In the genomic region with DNA sequence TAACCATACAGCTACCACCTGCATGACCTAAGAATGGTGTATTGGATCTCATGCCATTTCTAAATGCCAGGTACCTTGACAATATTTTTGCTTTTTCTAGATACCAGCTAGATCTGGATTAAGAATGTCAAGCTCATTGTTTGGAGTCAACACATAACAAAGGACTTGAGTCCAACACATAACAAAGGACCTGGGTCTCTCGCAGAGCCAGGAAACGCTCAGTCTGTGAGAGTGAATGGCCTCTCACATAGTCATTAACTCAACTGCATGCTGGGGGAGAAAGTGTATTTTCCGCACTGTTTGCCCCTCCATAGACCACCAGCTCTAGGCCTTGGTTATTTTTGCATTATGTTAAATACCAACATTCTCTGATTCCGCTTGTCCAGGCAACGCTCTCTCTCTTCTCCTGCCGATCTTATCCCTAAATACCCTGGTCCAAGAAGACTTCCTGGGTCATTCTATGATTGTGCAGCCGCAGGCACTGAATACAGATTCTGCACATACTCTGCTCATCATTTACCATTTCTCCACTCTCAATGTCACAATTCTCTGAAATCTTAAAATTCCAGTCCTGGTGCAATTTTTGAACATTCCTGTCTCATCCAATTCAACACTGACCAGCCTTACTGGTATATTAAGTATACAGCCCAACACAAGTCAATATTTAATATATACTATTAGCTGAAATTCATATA, we compare ENCODE assay signal across 1 cellular context.
TF ChIP-seq lines count a peak whose summit lies in the region.

No MANE protein-coding gene starts in this region.

TF ChIP-seq in H1, 55 proteins besides CTCF, POLR2A, EP300 and RAD21:
- TF ChIP-seq SP1 (IDR thresholded peaks at IDR 0.05; ENCODE audit: low read depth, low read length) (peak; percentile 43), NANOG (IDR thresholded peaks at IDR 0.05; ENCODE audit: insufficient read depth, low read depth, low read length, poor library complexity, severe bottlenecking) (peak; percentile 68), RBBP5 (IDR thresholded peaks at IDR 0.05; ENCODE audit: borderline replicate concordance, low read depth, low read length) (no peak)
